ENCODE assay signal across 29 cellular contexts in the genomic region with DNA sequence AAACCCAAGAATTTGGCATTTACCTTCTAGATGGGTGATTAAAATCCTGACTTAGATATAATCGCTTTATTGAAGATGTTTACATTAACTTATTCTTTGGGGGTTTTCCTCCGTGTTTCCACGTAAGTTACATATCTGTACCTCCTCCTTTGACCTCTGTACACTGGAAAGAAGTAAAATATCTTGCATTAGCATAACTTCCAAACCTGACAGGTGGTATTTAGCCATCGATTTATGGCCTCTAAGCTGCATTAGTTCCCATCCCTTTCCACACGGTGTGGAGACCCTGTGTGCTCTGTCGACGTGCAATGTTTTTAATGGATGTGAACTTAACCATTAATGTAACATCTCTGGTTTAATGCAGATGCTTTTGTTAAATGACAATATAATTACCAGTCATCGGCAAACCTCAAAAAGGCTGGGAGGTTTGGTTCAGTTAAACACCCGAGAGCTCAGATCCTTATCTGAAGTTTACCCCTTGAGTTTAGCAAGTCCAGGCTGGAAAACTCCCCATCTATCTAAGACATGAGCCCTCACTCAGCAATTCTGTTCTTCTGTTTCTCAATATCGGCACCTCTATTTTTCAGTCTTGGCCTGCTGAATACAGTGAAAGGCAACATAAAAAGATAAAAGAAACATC.
DNase-seq lines count a peak whose midpoint lies in the region; ATAC-seq and TF ChIP-seq lines count a peak whose summit lies in the region.
"Had no signal": no experiment of that assay in that cellular context is flagged by ENCODE, and none has a peak within 500 bp of the region (broad histone marks: within the 10 kb centered on the region; RNA-seq: fewer than 3 reads in every experiment).

No MANE protein-coding gene starts in this region.

- no peak for DNase-seq in activated T-cell treated with anti-CD3 and anti-CD28 coated beads, Interleukin-2, amount 50 U/mL, for 24 hours
- no peak for DNase-seq in activated T-cell treated with anti-CD3 and anti-CD28 coated beads for 4 hours
- no peak for DNase-seq in PC-9
- no peak for DNase-seq in endodermal cell
- DNase-seq in type B pancreatic cell (ENCODE audit: extremely low spot score, unreplicated experiment): no peak
- DNase-seq in GOT3 (lab: John Stamatoyannopoulos, UW): no peak
- no peak for DNase-seq in WTC11 (ENCODE audit: low spot score)
- no peak for DNase-seq in ACHN
- DNase-seq: activated CD4-positive, alpha-beta T cell treated with anti-CD3 and anti-CD28 coated beads for 4 hours; activated effector memory CD4-positive, alpha-beta T cell treated with Interleukin-2 at 50 U/mL for 16 hours; activated naive CD8-positive, alpha-beta T cell treated with anti-CD3 and anti-CD28 coated beads, Interleukin-2, amount 10 ng/mL, durations not matched to agents 7 days and 5 days; central memory CD4-positive, alpha-beta T cell; esophagus squamous epithelium; gastrocnemius medialis; H9; hippocampal formation; KG1; left ventricle myocardium inferior; midbrain; naive thymus-derived CD4-positive, alpha-beta T cell; NCI-H1436 treated with DMSO at 0.1 percent for 48 hours; nucleus accumbens; psoas muscle; stimulated activated naive CD4-positive, alpha-beta T cell treated with Interleukin-2 at 50 U/mL for 16 hours; T-helper 17 cell; testis had no signal

- no peaks in the 10 kb centered on the region for H3K79me2 ChIP-seq in PC-9 (ENCODE audit: low read depth)

- no peak overlapping the region for H3K9ac ChIP-seq in endodermal cell (ENCODE audit: extremely low read depth, low read length, poor library complexity, severe bottlenecking)

- CTCF ChIA-PET in PC-9 (lab: Charles Lee): no interaction called here
- CTCF ChIA-PET in WTC11 (lab: Charles Lee): no interaction called here

- H3K36me3 ChIP-seq in PC-9 (ENCODE audit: low read depth) (no peaks in the 10 kb centered on the region), endodermal cell (ENCODE audit: control insufficient read depth, insufficient read depth, low read length) (no peaks in the 10 kb centered on the region)
- H3K36me3 ChIP-seq: esophagus squamous epithelium, gastrocnemius medialis, left ventricle myocardium inferior, vagina had no signal

- no peaks in the 10 kb centered on the region; the same call in 1 of the 2 replicates for H3K9me3 ChIP-seq in PC-9 (ENCODE audit: insufficient read depth, low read depth)
- H3K9me3 ChIP-seq in endodermal cell (ENCODE audit: control insufficient read depth, low read length): peaks cover 8% of the 10 kb centered on the region
- H3K9me3 ChIP-seq: esophagus squamous epithelium, gastrocnemius medialis, left ventricle myocardium inferior, psoas muscle, testis, vagina had no signal

- peak overlapping the region; percentile 69 for H3K27ac ChIP-seq in PC-9
- no peak overlapping the region for H3K27ac ChIP-seq in endodermal cell (ENCODE audit: low read depth, low read length)
- H3K27ac ChIP-seq: esophagus squamous epithelium, gastrocnemius medialis, left ventricle myocardium inferior, psoas muscle, testis, vagina had no signal

- WGBS in endodermal cell (ENCODE audit: insufficient coverage in 1 of 2, insufficient read length in 1 of 2), 2 experiments: 94% methylated on average over 7 to 8 of the region's 10 CpGs

- no peaks in the 10 kb centered on the region for H3K27me3 ChIP-seq in PC-9 (ENCODE audit: insufficient read depth, low read depth)
- no peaks in the 10 kb centered on the region for H3K27me3 ChIP-seq in endodermal cell (ENCODE audit: control insufficient read depth, insufficient read depth, low read length, poor library complexity, severe bottlenecking)
- H3K27me3 ChIP-seq: gastrocnemius medialis, testis, vagina had no signal

- in situ Hi-C loops in ACHN (cut with HindIII; ENCODE audit: low pct_ligation_motif_present, low pct_unique_long_range_greater_than_20kb, low sequenced_read_pairs): no loop called here

- peak overlapping the region; percentile 35; the same call in 1 of the 2 replicates for H3K4me2 ChIP-seq in PC-9

- H2AFZ ChIP-seq in PC-9: peak overlapping the region; percentile 25; the same call in 1 of the 2 replicates

- H3K4me1 Mint-ChIP-seq in activated T-cell treated with anti-CD3 and anti-CD28 coated beads, Interleukin-2, amount 50 U/mL, for 24 hours (ENCODE audit: low read depth): peaks cover 5% of the 10 kb centered on the region
- H3K4me1 Mint-ChIP-seq in endodermal cell (peaks cover 22% of the 10 kb centered on the region), type B pancreatic cell (ENCODE audit: unreplicated experiment) (peaks cover 16% of the 10 kb centered on the region), WTC11 (peaks cover 25% of the 10 kb centered on the region)
- H3K4me1 Mint-ChIP-seq: activated naive CD8-positive, alpha-beta T cell treated with anti-CD3 and anti-CD28 coated beads, Interleukin-2, amount 10 ng/mL, durations not matched to agents 7 days and 5 days had no signal

- no peaks in the 10 kb centered on the region for H3K36me3 Mint-ChIP-seq in activated T-cell treated with anti-CD3 and anti-CD28 coated beads, Interleukin-2, amount 50 U/mL, for 24 hours (ENCODE audit: low read depth)
- H3K36me3 Mint-ChIP-seq in endodermal cell (ENCODE audit: low read depth) (peaks cover 3% of the 10 kb centered on the region), type B pancreatic cell (no peaks in the 10 kb centered on the region), WTC11 (no peaks in the 10 kb centered on the region)

- intact Hi-C loops in PC-9 (cut with micrococcal nuclease; ENCODE audit: unreplicated experiment): no loop called here

- no peaks in the 10 kb centered on the region for H3K9me2 ChIP-seq in PC-9 (ENCODE audit: insufficient read depth)

- BruUV-seq in PC-9 (replicated peaks; lab: Mats Ljungman, UMichigan): no TSS peak

- H3K4me3 ChIP-seq in PC-9 (no peak overlapping the region), endodermal cell (ENCODE audit: low read length) (no peak overlapping the region)
- H3K4me3 ChIP-seq: esophagus squamous epithelium, gastrocnemius medialis, left ventricle myocardium inferior, psoas muscle, testis, vagina had no signal

- peak overlapping the region; percentile 66 for H3K27ac Mint-ChIP-seq in activated T-cell treated with anti-CD3 and anti-CD28 coated beads, Interleukin-2, amount 50 U/mL, for 24 hours
- H3K27ac Mint-ChIP-seq in endodermal cell (peak overlapping the region; percentile 48), type B pancreatic cell (peak overlapping the region; percentile 77), WTC11 (no peak overlapping the region)
- H3K27ac Mint-ChIP-seq: activated naive CD8-positive, alpha-beta T cell treated with anti-CD3 and anti-CD28 coated beads, Interleukin-2, amount 10 ng/mL, durations not matched to agents 7 days and 5 days; dendritic cell treated with granulocyte-macrophage colony-stimulating factor and Interleukin-4, amounts not matched to agents 40 ng/mL and 50 ng/mL, for 4 days; T-helper 17 cell had no signal

- POLR2A ChIA-PET in PC-9 (lab: Charles Lee; ENCODE audit: unreplicated experiment): no interaction called here
- POLR2A ChIA-PET in WTC11 (lab: Charles Lee): no interaction called here

- no peak for ATAC-seq in WTC11
- ATAC-seq: gastrocnemius medialis; naive thymus-derived CD4-positive, alpha-beta T cell; psoas muscle; SK-N-SH treated with all-trans-retinoic acid at 6 μM for 48 hours; T-helper 17 cell had no signal

- peaks cover 2% of the 10 kb centered on the region for H3K27me3 Mint-ChIP-seq in activated T-cell treated with anti-CD3 and anti-CD28 coated beads, Interleukin-2, amount 50 U/mL, for 24 hours
- H3K27me3 Mint-ChIP-seq in endodermal cell (ENCODE audit: insufficient read depth): no peaks in the 10 kb centered on the region
- H3K27me3 Mint-ChIP-seq in type B pancreatic cell: peaks cover 5% of the 10 kb centered on the region
- no peaks in the 10 kb centered on the region for H3K27me3 Mint-ChIP-seq in WTC11 (ENCODE audit: low read depth)

- H3K4me1 ChIP-seq in PC-9 (replicated peaks; ENCODE audit: insufficient read depth) (peaks cover 14% of the 10 kb centered on the region), endodermal cell (ENCODE audit: control insufficient read depth, insufficient read depth, low read length) (no peaks in the 10 kb centered on the region)
- H3K4me1 ChIP-seq: esophagus squamous epithelium, gastrocnemius medialis, left ventricle myocardium inferior, psoas muscle, testis, vagina had no signal

- H3K4me3 Mint-ChIP-seq in activated T-cell treated with anti-CD3 and anti-CD28 coated beads, Interleukin-2, amount 50 U/mL, for 24 hours: no peak overlapping the region
- H3K4me3 Mint-ChIP-seq in endodermal cell (no peak overlapping the region), type B pancreatic cell (peak overlapping the region; percentile 7), WTC11 (no peak overlapping the region)
- H3K4me3 Mint-ChIP-seq: activated naive CD8-positive, alpha-beta T cell treated with anti-CD3 and anti-CD28 coated beads, Interleukin-2, amount 10 ng/mL, durations not matched to agents 7 days and 5 days; dendritic cell treated with granulocyte-macrophage colony-stimulating factor and Interleukin-4, amounts not matched to agents 40 ng/mL and 50 ng/mL, for 4 days; H9; naive thymus-derived CD4-positive, alpha-beta T cell; T-helper 17 cell had no signal

- no peak for TF ChIP-seq CTCF in PC-9 (conservative IDR thresholded peaks at IDR 0.05)
- no peak for TF ChIP-seq CTCF in endodermal cell (conservative IDR thresholded peaks at IDR 0.05)
- no peak for TF ChIP-seq CTCF in type B pancreatic cell (conservative IDR thresholded peaks at IDR 0.05)
- TF ChIP-seq CTCF in WTC11 (IDR thresholded peaks at IDR 0.05): no peak

- no peaks in the 10 kb centered on the region for H4K20me1 ChIP-seq in PC-9 (ENCODE audit: insufficient read depth)

- no peaks in the 10 kb centered on the region for H3K9me3 Mint-ChIP-seq in activated T-cell treated with anti-CD3 and anti-CD28 coated beads, Interleukin-2, amount 50 U/mL, for 24 hours
- H3K9me3 Mint-ChIP-seq in endodermal cell (peaks cover 12% of the 10 kb centered on the region), type B pancreatic cell (peaks cover 6% of the 10 kb centered on the region), WTC11 (peaks cover 8% of the 10 kb centered on the region)
- H3K9me3 Mint-ChIP-seq: activated naive CD8-positive, alpha-beta T cell treated with anti-CD3 and anti-CD28 coated beads, Interleukin-2, amount 10 ng/mL, durations not matched to agents 7 days and 5 days; dendritic cell treated with granulocyte-macrophage colony-stimulating factor and Interleukin-4, amounts not matched to agents 40 ng/mL and 50 ng/mL, for 4 days had no signal

- peaks cover 6% of the 10 kb centered on the region; the same call in 1 of the 2 replicates for H3F3A ChIP-seq in PC-9 (ENCODE audit: insufficient read depth, low read depth)

TF ChIP-seq in WTC11, 78 proteins besides CTCF, POLR2A, EP300 and RAD21 (continues in another document):
- no peak for TF ChIP-seq MLX (CRISPR knock-in tag; IDR thresholded peaks at IDR 0.05)
